ENCODE assay signal across 8 cellular contexts in genomic region chrX:81120270-81120935, GRCh38.
DNase-seq lines count a peak whose midpoint lies in the region; ATAC-seq and TF ChIP-seq lines count a peak whose summit lies in the region.

No MANE protein-coding gene starts in this region.

- POLR2A ChIA-PET in Panc1 (lab: Charles Lee), result interaction anchor here (0.7 kb wide), 1 partner anchor 19 kb away, joined by 5 read pairs; no protein-coding TSS in a partner anchor

- TF ChIP-seq EP300 in esophagus muscularis mucosa (IDR thresholded peaks at IDR 0.05), result no peak

- H2AFZ ChIP-seq in osteoblast (ENCODE audit: low read length), result peak overlapping the region; percentile 66

- peak; percentile 1 for DNase-seq in stimulated activated CD4-positive, alpha-beta T cell treated with anti-CD3 and anti-CD28 coated beads, Interleukin-15, amount 100 ng/mL, for 24 hours
- DNase-seq in stimulated activated CD4-positive, alpha-beta T cell treated with anti-CD3 and anti-CD28 coated beads, Interleukin-2, amount 100 ng/mL, for 24 hours, result no peak
- DNase-seq in Panc1 (ENCODE audit: low read depth, low spot score), result no peak
- DNase-seq in esophagus muscularis mucosa (ENCODE audit: extremely low spot score), result no peak
- no peak for DNase-seq in osteoblast (ENCODE audit: insufficient read length, low spot score, missing footprints)
- DNase-seq in H4 (ENCODE audit: low spot score), result no peak
- no peak for DNase-seq in NCI-H2107 (lab: John Stamatoyannopoulos, UW)

- peak overlapping the region; percentile 62 to 90 for H3K4me3 ChIP-seq in Panc1 (ENCODE audit: low read depth in 2 of 2, low read length in 2 of 2)
- H3K4me3 ChIP-seq in esophagus muscularis mucosa, result peak overlapping the region; percentile 54 to 61 (median 58)
- peak overlapping the region; percentile 64 for H3K4me3 ChIP-seq in osteoblast (ENCODE audit: insufficient read depth, low read length)

- H3K4me1 ChIP-seq in Panc1 (ENCODE audit: control insufficient read depth, insufficient read depth, low read length), result peaks cover 3% of the 10 kb centered on the region; the same call in 1 of the 2 replicates
- peaks cover 0 to 10% (median 6%) of the 10 kb centered on the region in 4 donors for H3K4me1 ChIP-seq in esophagus muscularis mucosa
- peaks cover 9% of the 10 kb centered on the region for H3K4me1 ChIP-seq in osteoblast (ENCODE audit: insufficient read depth, low read length)

- in situ Hi-C loops in Panc1 (cut with HindIII; ENCODE audit: low pct_unique_long_range_greater_than_20kb, low sequenced_read_pairs), result no loop called here

- H3K9me3 ChIP-seq in Panc1 (ENCODE audit: control insufficient read depth, insufficient read depth, low read depth, low read length) (no peaks in the 10 kb centered on the region), esophagus muscularis mucosa (no peaks in the 10 kb centered on the region), osteoblast (ENCODE audit: low read depth, low read length) (no peaks in the 10 kb centered on the region)

- no peaks in the 10 kb centered on the region for H3K36me3 ChIP-seq in Panc1 (ENCODE audit: control insufficient read depth, insufficient read depth, low read length)
- no peaks in the 10 kb centered on the region for H3K36me3 ChIP-seq in esophagus muscularis mucosa
- no peaks in the 10 kb centered on the region for H3K36me3 ChIP-seq in osteoblast (ENCODE audit: insufficient read depth, low read length)

- no TSS peak for BruUV-seq in Panc1 (replicated peaks; lab: Mats Ljungman, UMichigan)

- CTCF ChIA-PET in Panc1 (lab: Charles Lee), result interaction anchor here (0.7 kb wide), 1 partner anchor 1846 kb away, joined by 3 read pairs; no protein-coding TSS in a partner anchor

- H3K27me3 ChIP-seq in Panc1 (ENCODE audit: control insufficient read depth, insufficient read depth, low read length) (peaks cover 2% of the 10 kb centered on the region; the same call in 1 of the 2 replicates), esophagus muscularis mucosa (no peaks in the 10 kb centered on the region), osteoblast (ENCODE audit: insufficient read depth, low read length) (peaks cover 3% of the 10 kb centered on the region)

- no peak for TF ChIP-seq CTCF in Panc1 (IDR thresholded peaks at IDR 0.05)
- no peak for TF ChIP-seq CTCF in esophagus muscularis mucosa (IDR thresholded peaks at IDR 0.05)
- TF ChIP-seq CTCF in osteoblast (IDR thresholded peaks at IDR 0.05; ENCODE audit: extremely low read depth, low read depth, low read length), result no peak

- no peak overlapping the region for H3K27ac ChIP-seq in Panc1 (ENCODE audit: low read length)
- H3K27ac ChIP-seq in esophagus muscularis mucosa (replicated peaks in 1 of 4), result peak overlapping the region; percentile 71 to 83 (median 72)
- H3K27ac ChIP-seq in osteoblast (ENCODE audit: low read depth, low read length), result no peak overlapping the region

- intact Hi-C loops in Panc1 (cut with micrococcal nuclease; ENCODE audit: unreplicated experiment) (no loop called here), esophagus muscularis mucosa (cut with DNase I) (loop anchor here (5.0 kb wide), 1 partner anchor 313 kb away; the partner anchor contains the start of gene BRWD3)

- ATAC-seq in HG02885 (IDR thresholded peaks at IDR 0.05; ENCODE audit: poor library complexity, unreplicated experiment), result peak; percentile 31
- peak; percentile 38 for ATAC-seq in Panc1

- H3K79me2 ChIP-seq in osteoblast (ENCODE audit: insufficient read depth, low read length), result no peaks in the 10 kb centered on the region

- peak overlapping the region; percentile 78 for H3K4me2 ChIP-seq in osteoblast (ENCODE audit: insufficient read depth, low read length)

- no peak for TF ChIP-seq POLR2A in esophagus muscularis mucosa (IDR thresholded peaks at IDR 0.05; ENCODE audit: low read depth)

- 36% methylated on average over 17 of the region's 17 CpGs for WGBS in esophagus muscularis mucosa

- H4K20me1 ChIP-seq in osteoblast (ENCODE audit: insufficient read depth, low read length), result no peaks in the 10 kb centered on the region

Comparison
In these comparisons a context has a peak if more than half of its experiments do, and no peak if none do; other contexts are left out.
1. H3K27ac ChIP-seq: peak in esophagus muscularis mucosa (4 of 4); none in Panc1 (single experiment) and osteoblast (single experiment).
2. Peak in every context shown above with its lines, with median percentiles within 50 percentile points of each other: H3K4me3 ChIP-seq.